ENCODE assay signal across 8 cellular contexts in genomic region chr16:67277999-67278772, GRCh38.
A peak's percentile ranks its signal among the peaks of the same experiment; 100 is the strongest.
DNase-seq lines count a peak whose midpoint lies in the region; ATAC-seq and TF ChIP-seq lines count a peak whose summit lies in the region.

No MANE protein-coding gene starts in this region.

- DNase-seq in GM04503 (ENCODE audit: low read depth) (peak; percentile 64), NCI-H69 (lab: John Stamatoyannopoulos, UW) (peak; percentile 37), NCI-H1436 (lab: John Stamatoyannopoulos, UW) (no peak)
- DNase-seq in effector memory CD8-positive, alpha-beta T cell = no peak

- TF ChIP-seq CTCF in nephron (IDR thresholded peaks at IDR 0.05; ENCODE audit: unreplicated experiment in 3 of 3) = no peak

- H3K4me1 Mint-ChIP-seq in effector memory CD8-positive, alpha-beta T cell (ENCODE audit: low read depth in 2 of 2) = peaks cover 0 to 9% of the 10 kb centered on the region in 2 donors
- peaks cover 10% of the 10 kb centered on the region for H3K4me1 Mint-ChIP-seq in nephron

- no peaks in the 10 kb centered on the region for H3K27me3 Mint-ChIP-seq in effector memory CD8-positive, alpha-beta T cell
- no peaks in the 10 kb centered on the region for H3K27me3 Mint-ChIP-seq in nephron (ENCODE audit: low read depth)

- no peak for ATAC-seq in effector memory CD8-positive, alpha-beta T cell (replicated peaks)
- ATAC-seq in HG03196 (IDR thresholded peaks at IDR 0.05; ENCODE audit: unreplicated experiment) = no peak
- no peak for ATAC-seq in GM21529 (IDR thresholded peaks at IDR 0.05; ENCODE audit: unreplicated experiment)
- no peak for ATAC-seq in GM18519 (IDR thresholded peaks at IDR 0.05; ENCODE audit: low FRiP score, unreplicated experiment)

- H3K4me3 Mint-ChIP-seq in effector memory CD8-positive, alpha-beta T cell = peak overlapping the region; percentile 75 to 83
- peak overlapping the region; percentile 74 to 81 (median 77) for H3K4me3 Mint-ChIP-seq in nephron

- no peaks in the 10 kb centered on the region for H3K9me3 Mint-ChIP-seq in effector memory CD8-positive, alpha-beta T cell
- no peaks in the 10 kb centered on the region for H3K9me3 Mint-ChIP-seq in nephron

- peak overlapping the region; percentile 77 to 81 for H3K27ac Mint-ChIP-seq in effector memory CD8-positive, alpha-beta T cell
- H3K27ac Mint-ChIP-seq in nephron = peak overlapping the region in 2 of 3 experiments; percentile 70 to 77

- H3K36me3 Mint-ChIP-seq in effector memory CD8-positive, alpha-beta T cell (ENCODE audit: insufficient read depth) = peaks cover 10% of the 10 kb centered on the region
- no peaks in the 10 kb centered on the region for H3K36me3 Mint-ChIP-seq in nephron (ENCODE audit: low read depth)

Comparison
In these comparisons a context has a peak if more than half of its experiments do, and no peak if none do; other contexts are left out.
1. DNase-seq: peak in GM04503 (single experiment) and NCI-H69 (single experiment); none in effector memory CD8-positive, alpha-beta T cell (0 of 3) and NCI-H1436 (single experiment).